8 cellular contexts compared by ENCODE assay signal in genomic region chr16:4944333-4945281, GRCh38. TPM values are rescaled to one million over a fixed set of nuclear protein-coding genes. Genes with fewer than 3 reads are reported as not detected.
DNase-seq lines count a peak whose midpoint lies in the region; ATAC-seq and TF ChIP-seq lines count a peak whose summit lies in the region.

No MANE protein-coding gene starts in this region.

- H3K79me2 ChIP-seq in smooth muscle cell (ENCODE audit: low read depth): no peaks in the 10 kb centered on the region

- peak overlapping the region; percentile 75 for H3K27ac ChIP-seq in smooth muscle cell (ENCODE audit: low read depth)

- H3K4me1 ChIP-seq in iPS-15b (ENCODE audit: control insufficient read depth, insufficient read depth, low read length) (peaks cover 32% of the 10 kb centered on the region), smooth muscle cell (ENCODE audit: low read depth) (peaks cover 29% of the 10 kb centered on the region)

- peaks cover 17% of the 10 kb centered on the region for H3F3A ChIP-seq in smooth muscle cell (ENCODE audit: low read depth)

- H3K4me2 ChIP-seq in smooth muscle cell: peak overlapping the region; percentile 78

- H3K27me3 ChIP-seq in iPS-15b (ENCODE audit: control insufficient read depth, insufficient read depth, low read length): no peaks in the 10 kb centered on the region
- H3K27me3 ChIP-seq in smooth muscle cell (ENCODE audit: low read depth): no peaks in the 10 kb centered on the region

- DNase-seq in ELR (ENCODE audit: low read depth): peak; percentile 96
- peak; percentile 71 for DNase-seq in NCI-H1694 treated with DMSO at 0.1 percent for 48 hours (lab: John Stamatoyannopoulos, UW)
- peak; percentile 88 for DNase-seq in amniotic stem cell (lab: John Stamatoyannopoulos, UW)
- peak; percentile 91 for DNase-seq in smooth muscle cell (lab: John Stamatoyannopoulos, UW; ENCODE audit: unreplicated experiment)
- DNase-seq in activated CD8-positive, alpha-beta memory T cell treated with anti-CD3 and anti-CD28 coated beads, Interleukin-2, amount 50 U/mL, for 48 hours: no peak

- no peaks in the 10 kb centered on the region for H3K36me3 ChIP-seq in iPS-15b (ENCODE audit: control insufficient read depth, insufficient read depth, low read length)
- H3K36me3 ChIP-seq in smooth muscle cell (ENCODE audit: low read depth): no peaks in the 10 kb centered on the region

- TF ChIP-seq CTCF in smooth muscle cell (IDR thresholded peaks at IDR 0.05; ENCODE audit: borderline replicate concordance, insufficient read depth, poor library complexity, severe bottlenecking): no peak

- H3K9ac ChIP-seq in iPS-15b (ENCODE audit: low read depth, low read length) (peak overlapping the region; percentile 54), smooth muscle cell (ENCODE audit: low read depth) (peak overlapping the region; percentile 49)

- no peaks in the 10 kb centered on the region for H4K20me1 ChIP-seq in smooth muscle cell (ENCODE audit: low read depth)

- H3K9me3 ChIP-seq in iPS-15b (ENCODE audit: control insufficient read depth, insufficient read depth, low read length): no peaks in the 10 kb centered on the region
- H3K9me3 ChIP-seq in smooth muscle cell (replicated peaks; ENCODE audit: low read depth): no peaks in the 10 kb centered on the region

- no peak for ATAC-seq in GM21381 (IDR thresholded peaks at IDR 0.05; ENCODE audit: unreplicated experiment)
- no peak for ATAC-seq in GM18868 (IDR thresholded peaks at IDR 0.05; ENCODE audit: unreplicated experiment)

- no peak overlapping the region for H2AFZ ChIP-seq in smooth muscle cell (ENCODE audit: low read depth)

- no peak overlapping the region for H3K4me3 ChIP-seq in iPS-15b (ENCODE audit: low read depth, low read length)
- no peak overlapping the region for H3K4me3 ChIP-seq in smooth muscle cell

- 27% methylated on average over 20 of the region's 20 CpGs for WGBS in smooth muscle cell (ENCODE audit: low lambda C conversion rate)

RNA-seq across cellular contexts. Expression of gene PPL, which starts 7.7 kb away (rescaled TPM):
- 4.8 and 7.7 TPM in 2 replicates for total RNA-seq in smooth muscle cell
- polyA plus RNA-seq in smooth muscle cell: 3.0 and 10.7 TPM in 2 replicates

RNA-seq across cellular contexts. Expression of gene SEC14L5, which starts 13.5 kb away (rescaled TPM):
- not detected in 2 replicates for total RNA-seq in smooth muscle cell
- polyA plus RNA-seq in smooth muscle cell: not detected in 2 replicates
